In the genomic region with DNA sequence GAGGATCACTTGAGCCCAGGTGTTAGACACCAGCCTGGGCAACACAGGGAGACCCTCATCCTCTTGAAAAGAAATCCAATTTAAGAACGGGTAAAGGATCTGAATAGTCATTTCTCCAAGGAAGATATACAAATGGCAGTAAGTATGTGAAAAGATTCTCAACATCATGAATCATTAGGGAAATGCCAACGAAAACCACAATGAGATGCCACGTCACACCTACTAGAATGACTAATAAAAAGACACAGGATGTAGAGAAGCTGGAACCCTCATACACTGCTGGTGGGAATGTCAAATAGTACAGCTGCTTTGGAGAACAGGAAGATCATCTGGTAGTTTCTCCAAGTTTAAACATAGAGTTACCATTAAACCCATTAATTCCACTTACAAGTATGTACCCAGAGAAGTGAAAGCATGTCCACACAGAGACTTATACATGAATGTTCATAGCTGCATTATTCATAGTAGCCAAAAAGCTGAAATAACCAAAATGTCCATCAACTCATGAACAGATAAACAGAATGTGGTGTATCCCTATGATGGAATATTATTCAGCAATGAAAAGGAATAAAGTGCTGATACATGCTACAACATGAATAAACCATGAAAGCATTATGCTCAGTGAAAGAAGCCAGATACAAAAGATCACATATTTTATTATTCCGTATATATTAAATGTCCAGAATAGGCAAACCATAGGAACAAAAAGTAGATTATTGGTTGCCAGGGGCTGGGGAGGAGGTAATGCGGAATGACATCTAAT, we compare ENCODE assay signal across 8 cellular contexts. TPM values are rescaled to one million over a fixed set of nuclear protein-coding genes. Genes with fewer than 3 reads are reported as not detected.
DNase-seq lines count a peak whose midpoint lies in the region; ATAC-seq and TF ChIP-seq lines count a peak whose summit lies in the region.

No MANE protein-coding gene starts in this region.

- no peak overlapping the region for H3K27ac ChIP-seq in transverse colon

- TF ChIP-seq CTCF in transverse colon (IDR thresholded peaks at IDR 0.05), result no peak

- H3K27me3 ChIP-seq in skeletal muscle satellite cell (ENCODE audit: control insufficient read depth, insufficient read depth, low read length) (no peaks in the 10 kb centered on the region), transverse colon (no peaks in the 10 kb centered on the region)

- peak; percentile 75 for DNase-seq in MV-4-11 (lab: John Stamatoyannopoulos, UW)
- DNase-seq in astrocyte of the hippocampus (ENCODE audit: low read depth, low spot score), result peak; percentile 94
- DNase-seq in NK-92 (lab: John Stamatoyannopoulos, UW; ENCODE audit: unreplicated experiment), result no peak
- DNase-seq in G401 (ENCODE audit: low spot score), result no peak
- DNase-seq in activated CD8-positive, alpha-beta memory T cell treated with anti-CD3 and anti-CD28 coated beads, Interleukin-2, amount 50 U/mL, for 48 hours, result no peak
- DNase-seq in transverse colon, result no peak

- H3K4me3 ChIP-seq in skeletal muscle satellite cell (ENCODE audit: low read length) (peak overlapping the region; percentile 56), transverse colon (no peak overlapping the region)

- TF ChIP-seq EP300 in transverse colon (IDR thresholded peaks at IDR 0.05; ENCODE audit: low read depth), result no peak

- H3K4me2 ChIP-seq in skeletal muscle satellite cell (ENCODE audit: low read length), result peak overlapping the region; percentile 77

- H3K9ac ChIP-seq in skeletal muscle satellite cell (ENCODE audit: low read depth, low read length), result peak overlapping the region; percentile 79

- intact Hi-C loops in transverse colon (cut with DNase I; ENCODE audit: low total_unique reads), result loop anchor here (10.0 kb wide), 1 partner anchor 49 kb away; no protein-coding TSS in a partner anchor

- no peaks in the 10 kb centered on the region for H3K36me3 ChIP-seq in skeletal muscle satellite cell (ENCODE audit: insufficient read depth, low read length)
- H3K36me3 ChIP-seq in transverse colon, result no peaks in the 10 kb centered on the region

- WGBS in transverse colon (ENCODE audit: low coverage in 1 of 2), 2 donors, result 70 to 72% methylated on average over 4 to 5 of the region's 5 CpGs

- no peak for TF ChIP-seq POLR2A in transverse colon (IDR thresholded peaks at IDR 0.05)

- peak; percentile 68 for ATAC-seq in GM19463 (IDR thresholded peaks at IDR 0.05; ENCODE audit: unreplicated experiment)

- H3K4me1 ChIP-seq in skeletal muscle satellite cell (ENCODE audit: control insufficient read depth, insufficient read depth, low read length) (peaks cover 34% of the 10 kb centered on the region), transverse colon (no peaks in the 10 kb centered on the region)

- in situ Hi-C loops in G401 (cut with HindIII; ENCODE audit: low sequenced_read_pairs), result no loop called here
- in situ Hi-C loops in transverse colon (cut with MboI; ENCODE audit: low pct_ligation_motif_present in 1 of 4, low pct_unique_long_range_greater_than_20kb in 1 of 4, low sequenced_read_pairs in 3 of 4), result no loop called here

- H3K9me3 ChIP-seq in skeletal muscle satellite cell (replicated peaks; ENCODE audit: low read length) (no peaks in the 10 kb centered on the region), transverse colon (no peaks in the 10 kb centered on the region)

RNA-seq across cellular contexts. Expression of a gene that starts 13.1 kb away (rescaled TPM):
- 11.8 and 12.7 TPM in 2 replicates for total RNA-seq in skeletal muscle satellite cell (2012; rRNA removed)
- 0.92 and 2.3 TPM in 2 replicates for total RNA-seq in G401 (2014; rRNA removed; shearing (Covaris generic))
- 10 to 100 TPM; 40.6 to 92.7 (median 69.3) TPM for total RNA-seq in transverse colon

Comparison
In these comparisons a context has a peak if more than half of its experiments do, and no peak if none do; other contexts are left out.
1. DNase-seq: peak in MV-4-11 (single experiment) and astrocyte of the hippocampus (single experiment); none in NK-92 (single experiment), G401 (single experiment), activated CD8-positive, alpha-beta memory T cell treated with anti-CD3 and anti-CD28 coated beads, Interleukin-2, amount 50 U/mL, for 48 hours (single experiment) and transverse colon (single experiment).
2. RNA of a gene that starts 13.1 kb away (total RNA-seq): 40.6 to 92.7 TPM in transverse colon; 0.92 to 2.3 TPM in G401; every median in the first group is over 10 times any median in the second.